ENCODE assay signal across 24 cellular contexts in the genomic region with DNA sequence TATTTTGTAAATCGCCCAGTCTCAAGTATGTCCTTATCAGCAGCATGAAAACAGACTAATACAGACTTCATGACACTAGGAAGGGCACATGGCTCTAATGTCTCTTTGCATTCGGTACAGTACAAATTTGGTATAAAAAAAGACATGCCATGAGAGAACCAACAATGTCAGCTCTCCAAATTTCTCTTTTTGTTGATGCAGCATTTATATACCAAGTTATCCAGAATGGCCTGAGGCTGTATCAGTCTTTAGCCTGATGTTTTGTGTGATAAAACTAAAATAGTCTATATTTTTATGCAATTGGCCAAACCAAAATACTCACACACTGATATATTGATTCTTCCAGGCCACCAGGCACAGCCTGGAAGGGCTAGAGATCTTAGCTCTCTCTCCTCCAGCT.
"Had no signal": no experiment of that assay in that cellular context is flagged by ENCODE, and none has a peak within 500 bp of the region (broad histone marks: within the 10 kb centered on the region; RNA-seq: fewer than 3 reads in every experiment).

No MANE protein-coding gene starts in this region.

- H3K4me3 ChIP-seq: left ventricle myocardium inferior, lung, ovary, right atrium auricular region, skin epidermis, suprapubic skin, thoracic aorta, tibial artery, uterus had no signal

- H3K36me3 Mint-ChIP-seq: mesothelial cell of epicardium, naive B cell, natural killer cell, type B pancreatic cell had no signal

- H3K4me3 Mint-ChIP-seq: mesothelial cell of epicardium; naive B cell; natural killer cell; nephron progenitor cell; stimulated activated naive CD8-positive, alpha-beta T cell treated with anti-CD3 and anti-CD28 coated beads, Interleukin-15, Interleukin-2, amounts not matched to agents 100 ng/mL and 50 ng/mL, for 24 hours; type B pancreatic cell had no signal

- H3K27ac ChIP-seq: left ventricle myocardium inferior, ovary, right atrium auricular region, skin epidermis, suprapubic skin, thoracic aorta, tibial artery, uterus had no signal

- H3K36me3 ChIP-seq: left ventricle myocardium inferior, ovary, right atrium auricular region, suprapubic skin, thoracic aorta, tibial artery, uterus had no signal

- H3K4me1 Mint-ChIP-seq: mesothelial cell of epicardium, natural killer cell, nephron progenitor cell had no signal

- H3K27me3 Mint-ChIP-seq: naive B cell; progenitor cell of endocrine pancreas; stimulated activated naive CD8-positive, alpha-beta T cell treated with anti-CD3 and anti-CD28 coated beads, Interleukin-15, Interleukin-2, amounts not matched to agents 100 ng/mL and 50 ng/mL, for 24 hours; type B pancreatic cell had no signal

- H3K4me1 ChIP-seq: left ventricle myocardium inferior, right atrium auricular region, suprapubic skin, tibial artery, uterus had no signal

- ATAC-seq: natural killer cell, sciatic nerve had no signal

- H3K9me3 ChIP-seq: ovary, right atrium auricular region, suprapubic skin, thoracic aorta, tibial artery, uterus had no signal

- DNase-seq: islet precursor cell; left ventricle myocardium inferior; mesendoderm; naive B cell; natural killer cell; nephron progenitor cell; ovary; stimulated activated CD4-positive, alpha-beta T cell treated with anti-CD3 and anti-CD28 coated beads, Interleukin-12 subunit alpha, Interleukin-12 subunit beta, amount 100 ng/mL, for 4 hours; stimulated activated CD4-positive, alpha-beta T cell treated with anti-CD3 and anti-CD28 coated beads, Interleukin-15, amount 100 ng/mL, for 24 hours; stimulated activated CD4-positive, alpha-beta T cell treated with anti-CD3 and anti-CD28 coated beads, Interleukin-2, amount 100 ng/mL, for 24 hours; stimulated activated CD4-positive, alpha-beta T cell treated with anti-CD3 and anti-CD28 coated beads, Interleukin-4, amount 100 ng/mL, for 1 hour; stimulated activated naive CD4-positive, alpha-beta T cell; tibial artery; uterus had no signal

- H3K9me3 Mint-ChIP-seq: natural killer cell, type B pancreatic cell had no signal

- H3K27me3 ChIP-seq: ovary, right atrium auricular region, suprapubic skin, tibial artery, uterus had no signal

- H3K27ac Mint-ChIP-seq: mesothelial cell of epicardium; naive B cell; natural killer cell; nephron progenitor cell; progenitor cell of endocrine pancreas; stimulated activated naive CD8-positive, alpha-beta T cell treated with anti-CD3 and anti-CD28 coated beads, Interleukin-15, Interleukin-2, amounts not matched to agents 100 ng/mL and 50 ng/mL, for 24 hours; type B pancreatic cell had no signal
